18 cellular contexts compared by ENCODE assay signal in genomic region chr10:80567292-80567691, GRCh38. TPM values are rescaled to one million over a fixed set of nuclear protein-coding genes. Genes with fewer than 3 reads are reported as not detected.
A peak's percentile ranks its signal among the peaks of the same experiment; 100 is the strongest.
DNase-seq lines count a peak whose midpoint lies in the region; ATAC-seq, FAIRE-seq and TF ChIP-seq lines count a peak whose summit lies in the region.
"Had no signal": no experiment of that assay in that cellular context is flagged by ENCODE, and none has a peak within 500 bp of the region (broad histone marks: within the 10 kb centered on the region; RNA-seq: fewer than 3 reads in every experiment).

No MANE protein-coding gene starts in this region.

- no peak overlapping the region for H3K4me2 ChIP-seq in PC-3 (ENCODE audit: low read length)

- no peaks in the 10 kb centered on the region for H3K9me2 ChIP-seq in PC-3 (replicated peaks; ENCODE audit: low read length)

- H3K4me1 Mint-ChIP-seq in nephron progenitor cell, result peaks cover 25% of the 10 kb centered on the region

- POLR2A ChIA-PET in PC-3 (lab: Charles Lee; ENCODE audit: unreplicated experiment), result no interaction called here

- H4K20me1 ChIP-seq in PC-3 (ENCODE audit: low read length), result no peaks in the 10 kb centered on the region

- no TSS peak for BruUV-seq in PC-3 (replicated peaks; lab: Mats Ljungman, UMichigan)

- H3K4me3 ChIP-seq in bronchial epithelial cell (ENCODE audit: low read depth, low read length) (no peak overlapping the region), PC-3 (ENCODE audit: low read length) (no peak overlapping the region)

- CTCF ChIA-PET in PC-3 (lab: Charles Lee), result no interaction called here

- peaks cover 6% of the 10 kb centered on the region for H3K9me3 Mint-ChIP-seq in nephron progenitor cell

- H3K4me1 ChIP-seq in PC-3 (ENCODE audit: insufficient read depth, low read length), result no peaks in the 10 kb centered on the region

- peak; percentile 85 for FAIRE-seq in bronchial epithelial cell (lab: Jason Lieb, UNC)

- H3K27me3 ChIP-seq in bronchial epithelial cell (ENCODE audit: control insufficient read depth, insufficient read depth, low read length) (no peaks in the 10 kb centered on the region), PC-3 (ENCODE audit: low read length) (0 out of 2 replicates have a peak, but pooled peaks cover 2% of the 10 kb centered on the region)

- no peak overlapping the region for H3K9ac ChIP-seq in PC-3 (ENCODE audit: low read length)

- no peaks in the 10 kb centered on the region for H3K79me2 ChIP-seq in PC-3 (ENCODE audit: low read length)

- H3K27me3 Mint-ChIP-seq in nephron progenitor cell (ENCODE audit: low read depth, poor library complexity), result peaks cover 7% of the 10 kb centered on the region

- H3K36me3 Mint-ChIP-seq in nephron progenitor cell (ENCODE audit: low read depth), result no peaks in the 10 kb centered on the region

- H3K9me3 ChIP-seq in PC-3 (ENCODE audit: low read length), result no peaks in the 10 kb centered on the region

- no peak overlapping the region for H2AFZ ChIP-seq in PC-3 (ENCODE audit: low read length)

- no peak overlapping the region for H3K27ac ChIP-seq in PC-3 (ENCODE audit: low read length)

- DNase-seq in OCI-M1 (lab: John Stamatoyannopoulos, UW) (peak; percentile 28), bronchial epithelial cell (ENCODE audit: low read depth) (no peak), nephron progenitor cell (no peak), cortex of kidney (lab: John Stamatoyannopoulos, UW) (no peak), GM03348 (ENCODE audit: low spot score) (no peak), PC-3 (no peak), hypothalamus (lab: John Stamatoyannopoulos, UW) (no peak)
- DNase-seq: DMS79, GOT3, Karpas-422, MM.1S, NCI-H1105 treated with DMSO at 0.1 percent for 48 hours, NCI-H187, NCI-H446, SHP77 had no signal

- no peak overlapping the region for H3K4me3 Mint-ChIP-seq in nephron progenitor cell

- TF ChIP-seq CTCF in GM12872 (IDR thresholded peaks at IDR 0.05; ENCODE audit: insufficient read depth, low read depth, low read length), result 0 out of 3 replicates have a peak, but pooled peaks have one; percentile 18
- TF ChIP-seq CTCF in bronchial epithelial cell (IDR thresholded peaks at IDR 0.05; ENCODE audit: insufficient read depth, low read length, severe bottlenecking), result no peak
- TF ChIP-seq CTCF in nephron progenitor cell (IDR thresholded peaks at IDR 0.05), result peak; percentile 13
- TF ChIP-seq CTCF in PC-3 (conservative IDR thresholded peaks at IDR 0.05; ENCODE audit: low read depth, low read length), result no peak

- intact Hi-C loops in PC-3 (cut with micrococcal nuclease), result no loop called here

- H3K36me3 ChIP-seq in bronchial epithelial cell (ENCODE audit: control insufficient read depth, insufficient read depth, low read length) (no peaks in the 10 kb centered on the region), PC-3 (ENCODE audit: low read depth, low read length) (no peaks in the 10 kb centered on the region)

- no peak for ATAC-seq in PC-3
- ATAC-seq: SK-N-SH treated with all-trans-retinoic acid at 6 μM for 48 hours had no signal

- H3K27ac Mint-ChIP-seq in nephron progenitor cell, result no peak overlapping the region

- no peaks in the 10 kb centered on the region for H3F3A ChIP-seq in PC-3 (ENCODE audit: low read length, unreplicated experiment)

RNA-seq across cellular contexts. Expression of gene SH2D4B, which starts 29.6 kb away (rescaled TPM):
- under 0.01 TPM in 2 replicates for total RNA-seq in bronchial epithelial cell
- not detected in 2 replicates for total RNA-seq in PC-3 (2014; rRNA removed)
- total RNA-seq: G401 had no signal

Comparison
In these comparisons a context has a peak if more than half of its experiments do, and no peak if none do; other contexts are left out.
1. CTCF ChIP-seq: peak in GM12872 (single experiment) and nephron progenitor cell (single experiment); none in bronchial epithelial cell (single experiment) and PC-3 (single experiment).